In the genomic region with DNA sequence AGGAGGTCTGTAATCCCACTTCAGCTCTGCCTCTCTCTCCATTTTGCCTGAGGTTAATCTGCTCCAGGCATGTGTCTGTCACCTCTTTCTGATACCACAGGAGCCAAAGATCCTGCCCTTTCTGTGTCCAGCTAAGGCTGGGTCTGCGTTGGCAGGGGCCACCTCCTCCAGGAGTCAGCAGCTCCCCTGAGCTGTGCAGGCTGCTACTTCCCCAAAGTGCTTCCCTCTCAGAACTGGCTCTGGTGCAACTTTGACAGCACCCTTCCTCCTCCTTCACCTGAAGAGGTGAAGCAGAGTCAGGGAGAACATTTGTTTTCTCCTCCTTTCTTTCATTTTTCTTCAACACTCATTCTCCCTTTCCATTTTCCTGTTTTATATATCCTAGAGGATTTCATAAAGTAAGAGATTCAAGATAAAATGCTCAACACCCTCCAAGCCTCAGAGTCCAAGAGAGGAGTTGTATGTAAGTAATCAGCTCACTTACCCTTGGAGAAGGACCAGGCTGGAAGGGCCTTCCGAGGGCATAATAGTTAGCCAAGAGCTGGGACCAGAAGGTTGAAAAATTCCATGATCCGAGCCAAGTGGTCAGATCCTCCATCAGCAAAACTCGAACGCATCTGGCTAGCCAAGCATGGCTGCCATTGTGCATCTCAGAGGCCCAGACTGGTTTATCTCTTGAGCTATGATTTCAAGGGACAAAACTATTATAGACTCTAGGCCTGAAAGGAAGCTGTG, we compare ENCODE assay signal across 1 cellular context.
TF ChIP-seq lines count a peak whose summit lies in the region.

No MANE protein-coding gene starts in this region.

TF ChIP-seq in IMR-90, 13 proteins besides CTCF, POLR2A, EP300 and RAD21:
- TF ChIP-seq CHD1 (IDR thresholded peaks at IDR 0.05; ENCODE audit: low read depth, low read length) (no peak), BHLHE40 (IDR thresholded peaks at IDR 0.05; ENCODE audit: low read depth, low read length) (no peak), CEBPB (IDR thresholded peaks at IDR 0.05; ENCODE audit: low read depth, low read length) (no peak), SMC3 (IDR thresholded peaks at IDR 0.05; ENCODE audit: low read depth, low read length) (no peak), ELK1 (IDR thresholded peaks at IDR 0.05; ENCODE audit: borderline replicate concordance, low read depth, low read length) (no peak), MAFK (IDR thresholded peaks at IDR 0.05; ENCODE audit: low read depth, low read length) (no peak), RCOR1 (IDR thresholded peaks at IDR 0.05; ENCODE audit: insufficient replicate concordance, low read length) (no peak), RFX5 (IDR thresholded peaks at IDR 0.05; ENCODE audit: low read depth, low read length) (no peak), MXI1 (IDR thresholded peaks at IDR 0.05; ENCODE audit: borderline replicate concordance, low read depth, low read length) (no peak)
